In the genomic region with DNA sequence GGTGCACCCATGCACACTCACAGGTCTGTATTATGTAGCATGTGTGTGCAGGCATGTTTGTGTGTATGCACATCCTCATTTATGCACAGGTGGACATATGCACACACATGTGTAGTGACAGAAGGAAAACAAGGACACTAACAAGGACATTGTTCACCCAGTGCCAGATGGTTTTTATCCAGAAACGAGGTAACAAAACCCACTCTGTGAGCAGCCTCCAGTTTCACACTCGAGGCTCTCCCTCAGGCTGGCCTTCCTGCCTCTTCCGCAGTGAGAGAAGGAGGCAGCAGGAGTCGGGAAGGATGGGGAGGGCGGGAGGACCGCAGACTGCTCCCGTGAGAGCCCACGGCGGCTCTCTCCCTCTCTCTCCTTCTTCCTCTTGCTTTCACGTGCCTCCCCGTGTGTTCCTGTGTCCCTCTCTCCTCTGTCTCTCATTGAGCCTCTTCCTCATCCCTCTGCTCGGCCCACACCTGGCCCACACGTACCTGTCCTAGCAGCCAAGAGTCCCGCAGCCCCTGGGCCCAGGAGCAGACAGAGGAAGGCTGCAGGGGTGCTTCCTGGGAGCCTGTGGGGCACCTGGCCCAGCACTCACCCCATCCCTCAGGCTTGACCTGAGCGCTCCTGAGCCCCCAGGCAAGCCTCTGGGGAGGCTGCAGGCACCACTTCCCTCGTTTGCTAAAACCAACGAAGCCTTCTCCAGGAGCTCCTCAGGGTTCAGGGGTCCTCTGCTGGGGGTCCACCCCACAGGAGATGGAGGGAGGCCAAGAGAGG, we compare ENCODE assay signal across 15 cellular contexts. TPM values are rescaled to one million over a fixed set of nuclear protein-coding genes. Genes with fewer than 3 reads are reported as not detected.
DNase-seq lines count a peak whose midpoint lies in the region; ATAC-seq, FAIRE-seq and TF ChIP-seq lines count a peak whose summit lies in the region.
"Had no signal": no experiment of that assay in that cellular context is flagged by ENCODE, and none has a peak within 500 bp of the region (broad histone marks: within the 10 kb centered on the region; RNA-seq: fewer than 3 reads in every experiment).

No MANE protein-coding gene starts in this region.

- no peak for ATAC-seq in activated naive CD8-positive, alpha-beta T cell treated with anti-CD3 and anti-CD28 coated beads, Interleukin-2, amount 10 ng/mL, durations not matched to agents 7 days and 5 days (ENCODE audit: low read depth)
- no peak for ATAC-seq in naive thymus-derived CD4-positive, alpha-beta T cell
- no peak for ATAC-seq in GM21619 (IDR thresholded peaks at IDR 0.05; ENCODE audit: unreplicated experiment)
- no peak for ATAC-seq in HepG2

- POLR2A ChIA-PET in activated CD4-positive, alpha-beta T cell treated with anti-CD3 and anti-CD28 coated beads, Interleukin-2, amount 10 ng/mL, durations not matched to agents 7 days and 5 days (lab: Charles Lee): no interaction called here
- POLR2A ChIA-PET in activated naive CD8-positive, alpha-beta T cell treated with anti-CD3 and anti-CD28 coated beads, Interleukin-2, amount 10 ng/mL, durations not matched to agents 7 days and 5 days (lab: Charles Lee): interaction anchor here (0.5 to 2.4 kb wide), 4 partner anchors 9 to 271 kb away, joined by 3 to 5 read pairs (median 4); no protein-coding TSS in a partner anchor
- POLR2A ChIA-PET in naive thymus-derived CD4-positive, alpha-beta T cell (lab: Charles Lee): interaction anchor here (0.6 to 4.3 kb wide), 3 partner anchors 11 to 163 kb away, joined by 3 to 21 read pairs (median 5); partner anchors contain the start of gene SPOCK2
- POLR2A ChIA-PET in HepG2 (lab: Yijun Ruan, JAX): no interaction called here

- peak overlapping the region; percentile 46 for H3K27ac Mint-ChIP-seq in activated CD4-positive, alpha-beta T cell treated with anti-CD3 and anti-CD28 coated beads, Interleukin-2, amount 10 ng/mL, durations not matched to agents 7 days and 5 days
- H3K27ac Mint-ChIP-seq in activated naive CD8-positive, alpha-beta T cell treated with anti-CD3 and anti-CD28 coated beads, Interleukin-2, amount 10 ng/mL, durations not matched to agents 7 days and 5 days: peak overlapping the region; percentile 68
- peak overlapping the region; percentile 66 to 93 (median 75) for H3K27ac Mint-ChIP-seq in naive thymus-derived CD4-positive, alpha-beta T cell
- H3K27ac Mint-ChIP-seq in endothelial cell (ENCODE audit: unreplicated experiment): no peak overlapping the region

- no peaks in the 10 kb centered on the region for H3K27me3 Mint-ChIP-seq in activated CD4-positive, alpha-beta T cell treated with anti-CD3 and anti-CD28 coated beads, Interleukin-2, amount 10 ng/mL, durations not matched to agents 7 days and 5 days
- no peaks in the 10 kb centered on the region for H3K27me3 Mint-ChIP-seq in activated naive CD8-positive, alpha-beta T cell treated with anti-CD3 and anti-CD28 coated beads, Interleukin-2, amount 10 ng/mL, durations not matched to agents 7 days and 5 days
- no peaks in the 10 kb centered on the region for H3K27me3 Mint-ChIP-seq in naive thymus-derived CD4-positive, alpha-beta T cell
- peaks cover 7% of the 10 kb centered on the region for H3K27me3 Mint-ChIP-seq in endothelial cell (ENCODE audit: unreplicated experiment)

- H3K4me1 ChIP-seq in naive thymus-derived CD4-positive, alpha-beta T cell (ENCODE audit: control insufficient read depth in 2 of 2, insufficient read depth in 2 of 2, low read length in 2 of 2): peaks cover 54 to 61% of the 10 kb centered on the region in 2 donors
- peaks cover 36% of the 10 kb centered on the region for H3K4me1 ChIP-seq in HepG2 (ENCODE audit: insufficient read depth, low read length)

- intact Hi-C loops in naive thymus-derived CD4-positive, alpha-beta T cell (cut with micrococcal nuclease): no loop called here
- intact Hi-C loops in HepG2 (cut with micrococcal nuclease; ENCODE audit: unreplicated experiment): no loop called here

- no peak for TF ChIP-seq RAD21 in HepG2 (CRISPR knock-in tag; IDR thresholded peaks at IDR 0.05)

- no peak for DNase-seq in activated CD4-positive, alpha-beta T cell treated with anti-CD3 and anti-CD28 coated beads, Interleukin-2, amount 10 ng/mL, durations not matched to agents 7 days and 5 days
- no peak for DNase-seq in activated CD4-positive, alpha-beta T cell treated with anti-CD3 and anti-CD28 coated beads, Interleukin-2, amount 50 U/mL, for 1 hour
- DNase-seq in GM12891 (ENCODE audit: insufficient read length, low spot score) (no peak), endothelial cell (ENCODE audit: low spot score) (no peak), HepG2 (ENCODE audit: low spot score) (no peak)
- DNase-seq in activated naive CD8-positive, alpha-beta T cell treated with anti-CD3 and anti-CD28 coated beads, Interleukin-2, amount 10 ng/mL, durations not matched to agents 7 days and 5 days: no peak
- no peak for DNase-seq in naive thymus-derived CD4-positive, alpha-beta T cell
- DNase-seq: activated CD4-positive, CD25-positive, alpha-beta regulatory T cell; COR-L47; erythroblast; NCI-H446; Right ventricle myocardium superior had no signal

- peaks cover 65% of the 10 kb centered on the region for H3K36me3 Mint-ChIP-seq in activated CD4-positive, alpha-beta T cell treated with anti-CD3 and anti-CD28 coated beads, Interleukin-2, amount 10 ng/mL, durations not matched to agents 7 days and 5 days (ENCODE audit: low read depth)
- peaks cover 41% of the 10 kb centered on the region for H3K36me3 Mint-ChIP-seq in activated naive CD8-positive, alpha-beta T cell treated with anti-CD3 and anti-CD28 coated beads, Interleukin-2, amount 10 ng/mL, durations not matched to agents 7 days and 5 days
- peaks cover 16 to 42% (median 23%) of the 10 kb centered on the region in 5 donors for H3K36me3 Mint-ChIP-seq in naive thymus-derived CD4-positive, alpha-beta T cell
- peaks cover 5% of the 10 kb centered on the region for H3K36me3 Mint-ChIP-seq in endothelial cell (ENCODE audit: low read depth, unreplicated experiment)

- no peaks in the 10 kb centered on the region for H3K27me3 ChIP-seq in naive thymus-derived CD4-positive, alpha-beta T cell (ENCODE audit: control insufficient read depth in 2 of 2, insufficient read depth in 2 of 2, low read length in 2 of 2)
- peaks cover 3 to 34% of the 10 kb centered on the region in 2 experiments for H3K27me3 ChIP-seq in HepG2 (ENCODE audit: control insufficient read depth in 1 of 2, insufficient read depth in 2 of 2, low read length in 2 of 2)

- H3K9me3 Mint-ChIP-seq in activated CD4-positive, alpha-beta T cell treated with anti-CD3 and anti-CD28 coated beads, Interleukin-2, amount 10 ng/mL, durations not matched to agents 7 days and 5 days: no peaks in the 10 kb centered on the region
- H3K9me3 Mint-ChIP-seq in activated naive CD8-positive, alpha-beta T cell treated with anti-CD3 and anti-CD28 coated beads, Interleukin-2, amount 10 ng/mL, durations not matched to agents 7 days and 5 days: no peaks in the 10 kb centered on the region
- peaks cover 0 to 8% (median 0%) of the 10 kb centered on the region in 11 donors for H3K9me3 Mint-ChIP-seq in naive thymus-derived CD4-positive, alpha-beta T cell
- no peaks in the 10 kb centered on the region for H3K9me3 Mint-ChIP-seq in endothelial cell (ENCODE audit: unreplicated experiment)
- H3K9me3 Mint-ChIP-seq: nephron had no signal

- CTCF ChIA-PET in activated CD4-positive, alpha-beta T cell treated with anti-CD3 and anti-CD28 coated beads, Interleukin-2, amount 10 ng/mL, durations not matched to agents 7 days and 5 days (lab: Charles Lee): no interaction called here
- CTCF ChIA-PET in naive thymus-derived CD4-positive, alpha-beta T cell (lab: Charles Lee): no interaction called here
- CTCF ChIA-PET in HepG2 (lab: Yijun Ruan, JAX; ENCODE audit: low intra/inter-chr PET ratio, low total read pairs): no interaction called here

- H3K9ac ChIP-seq in HepG2 (ENCODE audit: insufficient read depth, low read depth, low read length): no peak overlapping the region

- H3K4me3 ChIP-seq in naive thymus-derived CD4-positive, alpha-beta T cell (ENCODE audit: low read length): no peak overlapping the region
- no peak overlapping the region for H3K4me3 ChIP-seq in HepG2 (replicated peaks in 1 of 3; ENCODE audit: insufficient read depth in 1 of 3, low read depth in 2 of 3, low read length in 3 of 3)
- H3K4me3 ChIP-seq: lung had no signal

- peak overlapping the region; percentile 69 for H3K27ac ChIP-seq in naive thymus-derived CD4-positive, alpha-beta T cell (ENCODE audit: low read depth, low read length)
- H3K27ac ChIP-seq in HepG2 (ENCODE audit: extremely low read length, insufficient read depth, low read length): no peak overlapping the region

- H3K36me3 ChIP-seq in naive thymus-derived CD4-positive, alpha-beta T cell (ENCODE audit: control insufficient read depth in 2 of 3, insufficient read depth in 3 of 3, low read length in 3 of 3): peaks cover 24 to 71% (median 34%) of the 10 kb centered on the region in 3 experiments
- no peaks in the 10 kb centered on the region for H3K36me3 ChIP-seq in HepG2 (replicated peaks in 1 of 2; ENCODE audit: control insufficient read depth in 1 of 2, insufficient read depth in 2 of 2, low read length in 2 of 2)

- no peaks in the 10 kb centered on the region for H4K20me1 ChIP-seq in HepG2 (ENCODE audit: insufficient read depth, low read length)

- TF ChIP-seq POLR2A in GM12891 (IDR thresholded peaks at IDR 0.05; ENCODE audit: low read depth, low read length) (no peak), HepG2 (IDR thresholded peaks at IDR 0.05; ENCODE audit: insufficient read depth in 1 of 2, low read depth in 2 of 2, low read length in 2 of 2) (no peak)

- H3K79me2 ChIP-seq in HepG2 (ENCODE audit: insufficient read depth, low read length): no peaks in the 10 kb centered on the region

- no peaks in the 10 kb centered on the region for H3K9me3 ChIP-seq in naive thymus-derived CD4-positive, alpha-beta T cell (ENCODE audit: control insufficient read depth in 2 of 3, low read length in 3 of 3)
- no peaks in the 10 kb centered on the region for H3K9me3 ChIP-seq in HepG2 (ENCODE audit: low read length)

- 36% methylated on average over 15 of the region's 17 CpGs for WGBS in HepG2 (ENCODE audit: low lambda C conversion rate)

- no peak overlapping the region for H3K4me2 ChIP-seq in HepG2 (ENCODE audit: low read depth, low read length)

- H3K4me3 Mint-ChIP-seq in activated CD4-positive, alpha-beta T cell treated with anti-CD3 and anti-CD28 coated beads, Interleukin-2, amount 10 ng/mL, durations not matched to agents 7 days and 5 days: no peak overlapping the region
- no peak overlapping the region for H3K4me3 Mint-ChIP-seq in activated naive CD8-positive, alpha-beta T cell treated with anti-CD3 and anti-CD28 coated beads, Interleukin-2, amount 10 ng/mL, durations not matched to agents 7 days and 5 days
- peak overlapping the region in 7 of 10 donors; percentile 6 to 97 (median 48) for H3K4me3 Mint-ChIP-seq in naive thymus-derived CD4-positive, alpha-beta T cell
- no peak overlapping the region for H3K4me3 Mint-ChIP-seq in endothelial cell (ENCODE audit: unreplicated experiment)
- H3K4me3 Mint-ChIP-seq: nephron had no signal

- BruUV-seq in HepG2 (replicated peaks; lab: Mats Ljungman, UMichigan): no TSS peak

- peak; percentile 80 for FAIRE-seq in GM12891 (lab: Jason Lieb, UNC)
- FAIRE-seq in HepG2 (lab: Jason Lieb, UNC): no peak

- no peak overlapping the region for H2AFZ ChIP-seq in HepG2 (ENCODE audit: low read length)

- TF ChIP-seq EP300 in HepG2 (IDR thresholded peaks at IDR 0.05; ENCODE audit: low read depth in 2 of 2, low read length in 2 of 2): no peak
- no peak for TF ChIP-seq EP300 in HepG2 (CRISPR knock-in tag; IDR thresholded peaks at IDR 0.05; ENCODE audit: borderline replicate concordance)

- TF ChIP-seq CTCF in endothelial cell (IDR thresholded peaks at IDR 0.05; ENCODE audit: unreplicated experiment) (no peak), HepG2 (CRISPR knock-in tag; IDR thresholded peaks at IDR 0.05) (no peak)

- in situ Hi-C loops in HepG2 (cut with HindIII; ENCODE audit: extremely low pct_ligation_motif_present, low pct_unique_long_range_greater_than_20kb): loop anchor here (25.0 kb wide), 1 partner anchor 263 kb away; no protein-coding TSS in a partner anchor

- peaks cover 51% of the 10 kb centered on the region for H3K4me1 Mint-ChIP-seq in activated CD4-positive, alpha-beta T cell treated with anti-CD3 and anti-CD28 coated beads, Interleukin-2, amount 10 ng/mL, durations not matched to agents 7 days and 5 days
- peaks cover 56% of the 10 kb centered on the region for H3K4me1 Mint-ChIP-seq in activated naive CD8-positive, alpha-beta T cell treated with anti-CD3 and anti-CD28 coated beads, Interleukin-2, amount 10 ng/mL, durations not matched to agents 7 days and 5 days
- peaks cover 46 to 95% (median 82%) of the 10 kb centered on the region in 7 donors for H3K4me1 Mint-ChIP-seq in naive thymus-derived CD4-positive, alpha-beta T cell
- peaks cover 18% of the 10 kb centered on the region for H3K4me1 Mint-ChIP-seq in endothelial cell (ENCODE audit: unreplicated experiment)

RNA-seq across cellular contexts. Expression of gene SPOCK2, which starts 13.8 kb away (rescaled TPM):
- total RNA-seq in activated CD4-positive, alpha-beta T cell treated with anti-CD3 and anti-CD28 coated beads, Interleukin-2, amount 10 ng/mL, durations not matched to agents 7 days and 5 days: 100 to 1,000 TPM; 423 to 424 TPM
- polyA plus RNA-seq in GM12891 (2012; ENCODE audit: low read depth, missing spikeins): 2.3 TPM
- total RNA-seq in activated naive CD8-positive, alpha-beta T cell treated with anti-CD3 and anti-CD28 coated beads, Interleukin-2, amount 10 ng/mL, durations not matched to agents 7 days and 5 days: 100 to 1,000 TPM; 370 to 371 TPM
- total RNA-seq in naive thymus-derived CD4-positive, alpha-beta T cell: 100 to 1,000 TPM; 312 to 543 (median 505) TPM
- 100 to 1,000 TPM; 200 to 250 TPM for polyA plus RNA-seq in naive thymus-derived CD4-positive, alpha-beta T cell
- total RNA-seq in endothelial cell (ENCODE audit: unreplicated experiment) (3.4 TPM), HepG2 (2016; rRNA removed; fragmentation: Illumina TruSeq; extraction: Trizol) (4.7 and 8.6 TPM in 2 replicates)
- total RNA-seq in HepG2 (2016; cell fraction: cytosol; rRNA removed; fragmentation: Illumina TruSeq; extraction: Trizol; ENCODE audit: low read depth): 1.9 and 2.3 TPM in 2 replicates
- total RNA-seq in HepG2 (2016; cell fraction: insoluble cytoplasmic fraction; rRNA removed; fragmentation: Illumina TruSeq; extraction: Trizol): 5.6 and 7.5 TPM in 2 replicates
- total RNA-seq in HepG2 (2016; cell fraction: membrane; rRNA removed; fragmentation: Illumina TruSeq; extraction: Trizol): 4.9 and 6.3 TPM in 2 replicates
- total RNA-seq in HepG2 (2016; cell fraction: nucleus; rRNA removed; fragmentation: Illumina TruSeq; extraction: Trizol): 4.5 and 7.0 TPM in 2 replicates
- polyA plus RNA-seq in HepG2 (2011; rRNA removed): 30.6 and 49.8 TPM in 2 replicates
- 36.8 and 39.8 TPM in 2 replicates for polyA plus RNA-seq in HepG2 (2011; cell fraction: cytosol; rRNA removed)
- 38.0 and 46.6 TPM in 2 replicates for polyA plus RNA-seq in HepG2 (2011; cell fraction: nucleus; rRNA removed)
- polyA plus RNA-seq in HepG2 (2012): 3.4 and 5.3 TPM in 2 replicates
- polyA plus RNA-seq in HepG2 (2016; cell fraction: cytosol; fragmentation: Illumina TruSeq; extraction: Trizol; ENCODE audit: low read depth): 2.4 and 2.5 TPM in 2 replicates
- 4.6 and 4.7 TPM in 2 replicates for polyA plus RNA-seq in HepG2 (2016; cell fraction: insoluble cytoplasmic fraction; fragmentation: Illumina TruSeq; extraction: Trizol; ENCODE audit: low read depth)
- 3.8 and 5.6 TPM in 2 replicates for polyA plus RNA-seq in HepG2 (2016; cell fraction: membrane; fragmentation: Illumina TruSeq; extraction: Trizol; ENCODE audit: low read depth)
- 12.2 and 13.8 TPM in 2 replicates for polyA plus RNA-seq in HepG2 (2016; cell fraction: nucleus; fragmentation: Illumina TruSeq; extraction: Trizol; ENCODE audit: insufficient read depth, low read depth)
- polyA minus RNA-seq in HepG2 (2011; rRNA and poly(A)+ RNA removed; ENCODE audit: low replicate concordance): 2.5 and 69.1 TPM in 2 replicates
- 20.4 and 35.1 TPM in 2 replicates for polyA minus RNA-seq in HepG2 (2011; cell fraction: cytosol; rRNA and poly(A)+ RNA removed)
- 8.9 and 15.5 TPM in 2 replicates for polyA minus RNA-seq in HepG2 (2011; cell fraction: nucleus; rRNA and poly(A)+ RNA removed)

Comparison
In these comparisons a context has a peak if more than half of its experiments do, and no peak if none do; other contexts are left out.
1. H3K4me3 Mint-ChIP-seq: peak in naive thymus-derived CD4-positive, alpha-beta T cell (7 of 10); none in activated CD4-positive, alpha-beta T cell treated with anti-CD3 and anti-CD28 coated beads, Interleukin-2, amount 10 ng/mL, durations not matched to agents 7 days and 5 days (single experiment), activated naive CD8-positive, alpha-beta T cell treated with anti-CD3 and anti-CD28 coated beads, Interleukin-2, amount 10 ng/mL, durations not matched to agents 7 days and 5 days (single experiment) and endothelial cell (single experiment).
2. RNA of gene SPOCK2, which starts 13.8 kb away (total RNA-seq): 312 to 543 TPM in naive thymus-derived CD4-positive, alpha-beta T cell, 423 to 424 TPM in activated CD4-positive, alpha-beta T cell treated with anti-CD3 and anti-CD28 coated beads, Interleukin-2, amount 10 ng/mL, durations not matched to agents 7 days and 5 days and 370 to 371 TPM in activated naive CD8-positive, alpha-beta T cell treated with anti-CD3 and anti-CD28 coated beads, Interleukin-2, amount 10 ng/mL, durations not matched to agents 7 days and 5 days; 1.9 to 8.6 TPM in HepG2 and 3.4 TPM in endothelial cell (single experiment); every median in the first group is over 10 times any median in the second.
3. POLR2A ChIA-PET loops: an anchor here in activated naive CD8-positive, alpha-beta T cell treated with anti-CD3 and anti-CD28 coated beads, Interleukin-2, amount 10 ng/mL, durations not matched to agents 7 days and 5 days (0.5 to 2.4 kb wide) and naive thymus-derived CD4-positive, alpha-beta T cell (0.6 to 4.3 kb wide); none called in activated CD4-positive, alpha-beta T cell treated with anti-CD3 and anti-CD28 coated beads, Interleukin-2, amount 10 ng/mL, durations not matched to agents 7 days and 5 days and HepG2.